8 cellular contexts compared by ENCODE assay signal in the genomic region with DNA sequence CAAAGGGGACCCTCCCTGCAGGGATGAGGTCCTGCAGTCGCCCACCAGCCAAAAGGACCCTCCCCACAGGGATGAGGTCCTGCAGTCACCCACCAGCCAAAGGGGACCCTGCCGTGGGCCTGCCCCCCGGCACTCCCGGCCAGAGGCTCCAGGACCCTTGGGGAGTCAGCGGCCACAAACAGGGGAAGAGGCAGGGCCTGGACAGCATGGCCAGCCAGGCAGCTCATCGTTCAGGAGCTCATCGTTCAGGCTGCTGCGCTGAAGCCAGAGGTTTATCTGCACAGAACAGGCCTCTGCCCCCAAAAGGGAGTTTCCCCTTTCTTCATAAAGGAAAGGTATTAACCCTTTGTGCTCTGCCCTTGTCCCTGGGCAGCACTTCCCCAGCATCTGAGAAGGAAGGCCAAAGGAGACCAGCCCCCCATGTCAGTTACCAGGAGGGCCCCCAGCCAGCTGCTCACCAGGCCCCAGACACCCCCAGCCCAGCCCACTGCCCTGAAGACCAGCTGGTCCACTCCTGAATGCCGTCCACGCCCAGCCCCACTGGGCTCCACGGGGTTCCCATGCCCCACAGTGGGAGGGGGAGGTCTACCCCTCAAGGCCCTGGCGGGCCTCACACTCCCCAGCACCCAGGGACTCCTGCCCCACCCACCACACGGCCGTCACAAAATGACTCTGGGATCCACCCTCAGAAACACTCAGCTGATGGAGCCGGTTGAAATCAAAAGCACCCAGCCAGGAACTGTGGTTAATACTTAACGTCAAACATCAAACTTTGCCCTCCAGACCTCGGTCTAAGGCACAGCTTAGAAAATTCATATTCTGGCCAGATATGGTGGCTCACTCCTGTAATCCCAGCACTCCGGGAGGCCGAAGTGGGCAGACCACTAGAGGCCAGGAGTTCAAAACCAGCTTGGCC. TPM values are rescaled to one million over a fixed set of nuclear protein-coding genes. Genes with fewer than 3 reads are reported as not detected.
A peak's percentile ranks its signal among the peaks of the same experiment; 100 is the strongest.
DNase-seq lines count a peak whose midpoint lies in the region; ATAC-seq and TF ChIP-seq lines count a peak whose summit lies in the region.

No MANE protein-coding gene starts in this region.

- H3K4me1 ChIP-seq in NT2/D1 (ENCODE audit: insufficient read depth, insufficient read length) = peaks cover 50% of the 10 kb centered on the region
- H3K4me1 ChIP-seq in neuronal stem cell (ENCODE audit: control insufficient read depth in 2 of 2, insufficient read depth in 1 of 2, low read depth in 1 of 2, low read length in 2 of 2) = peaks cover 16 to 42% of the 10 kb centered on the region in 2 donors

- H2AK5ac ChIP-seq in neuronal stem cell (ENCODE audit: low read depth, low read length) = no peak overlapping the region

- H3K36me3 ChIP-seq in NT2/D1 (ENCODE audit: insufficient read depth, insufficient read length, low read length) = peaks cover 10% of the 10 kb centered on the region
- peaks cover 2 to 13% of the 10 kb centered on the region in 2 donors for H3K36me3 ChIP-seq in neuronal stem cell (replicated peaks in 1 of 2; ENCODE audit: control insufficient read depth in 2 of 2, insufficient read depth in 2 of 2, low read length in 2 of 2)

- H2BK120ac ChIP-seq in neuronal stem cell (ENCODE audit: low read depth, low read length) = no peak overlapping the region

- ATAC-seq in GM21528 (IDR thresholded peaks at IDR 0.05; ENCODE audit: low FRiP score, unreplicated experiment) (peak; percentile 37), GM19035 (IDR thresholded peaks at IDR 0.05; ENCODE audit: unreplicated experiment) (no peak)

- peak overlapping the region; percentile 17 for H3K23ac ChIP-seq in neuronal stem cell (ENCODE audit: low read depth, low read length, poor library complexity)

- H2BK15ac ChIP-seq in neuronal stem cell (ENCODE audit: low read length) = no peak overlapping the region

- DNase-seq in NT2/D1 (ENCODE audit: low read depth, low spot score) = no peak
- DNase-seq in activated naive CD4-positive, alpha-beta T cell treated with anti-CD3 and anti-CD28 coated beads, Interleukin-2, amount 10 ng/mL, durations not matched to agents 7 days and 5 days = peak; percentile 86
- no peak for DNase-seq in neuronal stem cell (ENCODE audit: low spot score)
- DNase-seq in globus pallidus (ENCODE audit: low spot score) = no peak
- no peak for DNase-seq in NCI-H1436 (lab: John Stamatoyannopoulos, UW)
- no peak for DNase-seq in lower leg skin (ENCODE audit: low spot score in 2 of 2)

- no peak overlapping the region for H4K8ac ChIP-seq in neuronal stem cell (ENCODE audit: low read depth, low read length)

- no peak overlapping the region for H3K4ac ChIP-seq in neuronal stem cell (ENCODE audit: low read length)

- H3K4me3 Mint-ChIP-seq in activated naive CD4-positive, alpha-beta T cell treated with anti-CD3 and anti-CD28 coated beads, Interleukin-2, amount 10 ng/mL, durations not matched to agents 7 days and 5 days = peak overlapping the region; percentile 80

- H2AFZ ChIP-seq in neuronal stem cell (ENCODE audit: low read length) = no peak overlapping the region

- H3K18ac ChIP-seq in neuronal stem cell (ENCODE audit: low read length) = peak overlapping the region; percentile 65

- H3K9me3 ChIP-seq in NT2/D1 (ENCODE audit: insufficient read depth, low read length) (no peaks in the 10 kb centered on the region), neuronal stem cell (replicated peaks in 1 of 2; ENCODE audit: control insufficient read depth in 2 of 2, insufficient read depth in 1 of 2, low read depth in 1 of 2, low read length in 2 of 2) (no peaks in the 10 kb centered on the region)

- peaks cover 22% of the 10 kb centered on the region for H3K36me3 Mint-ChIP-seq in activated naive CD4-positive, alpha-beta T cell treated with anti-CD3 and anti-CD28 coated beads, Interleukin-2, amount 10 ng/mL, durations not matched to agents 7 days and 5 days

- H3K27me3 Mint-ChIP-seq in activated naive CD4-positive, alpha-beta T cell treated with anti-CD3 and anti-CD28 coated beads, Interleukin-2, amount 10 ng/mL, durations not matched to agents 7 days and 5 days = no peaks in the 10 kb centered on the region

- no peak for TF ChIP-seq CTCF in lower leg skin (IDR thresholded peaks at IDR 0.05)

- no peak overlapping the region for H3K4me2 ChIP-seq in neuronal stem cell (ENCODE audit: insufficient read depth, low read length, poor library complexity, severe bottlenecking)

- no peak overlapping the region for H4K91ac ChIP-seq in neuronal stem cell (ENCODE audit: low read depth, low read length, poor library complexity)

- H3K9me3 Mint-ChIP-seq in activated naive CD4-positive, alpha-beta T cell treated with anti-CD3 and anti-CD28 coated beads, Interleukin-2, amount 10 ng/mL, durations not matched to agents 7 days and 5 days = no peaks in the 10 kb centered on the region

- no peak overlapping the region for H3K14ac ChIP-seq in neuronal stem cell (ENCODE audit: low read length)

- H3K4me1 Mint-ChIP-seq in activated naive CD4-positive, alpha-beta T cell treated with anti-CD3 and anti-CD28 coated beads, Interleukin-2, amount 10 ng/mL, durations not matched to agents 7 days and 5 days = peaks cover 81% of the 10 kb centered on the region

- peak overlapping the region; percentile 10 for H3K9ac ChIP-seq in NT2/D1 (ENCODE audit: insufficient read length, low read depth)
- H3K9ac ChIP-seq in neuronal stem cell (ENCODE audit: low read depth, low read length, poor library complexity) = no peak overlapping the region

- H3K27ac ChIP-seq in neuronal stem cell (replicated peaks; ENCODE audit: low read length) = no peak overlapping the region

- peak overlapping the region; percentile 98 for H3K27ac Mint-ChIP-seq in activated naive CD4-positive, alpha-beta T cell treated with anti-CD3 and anti-CD28 coated beads, Interleukin-2, amount 10 ng/mL, durations not matched to agents 7 days and 5 days

- CTCF ChIA-PET in activated naive CD4-positive, alpha-beta T cell treated with anti-CD3 and anti-CD28 coated beads, Interleukin-2, amount 10 ng/mL, durations not matched to agents 7 days and 5 days (lab: Charles Lee) = interaction anchor here (1.0 kb wide), 1 partner anchor 35 kb away, joined by 3 read pairs; no protein-coding TSS in a partner anchor

- H2BK12ac ChIP-seq in neuronal stem cell (ENCODE audit: low read length) = no peak overlapping the region

- TF ChIP-seq POLR2A in lower leg skin (IDR thresholded peaks at IDR 0.05) = no peak

- peaks cover 29% of the 10 kb centered on the region for H3K79me1 ChIP-seq in neuronal stem cell (ENCODE audit: low read depth, low read length)

- H3K27me3 ChIP-seq in NT2/D1 (ENCODE audit: insufficient read depth, insufficient read length) (no peaks in the 10 kb centered on the region), neuronal stem cell (ENCODE audit: control insufficient read depth in 3 of 3, insufficient read depth in 3 of 3, low read depth in 1 of 3, low read length in 3 of 3) (no peaks in the 10 kb centered on the region)

- H2BK5ac ChIP-seq in neuronal stem cell (ENCODE audit: low read length) = no peak overlapping the region

- WGBS in neuronal stem cell (ENCODE audit: extremely low coverage in 2 of 2, insufficient read length in 2 of 2, insufficient replicate concordance in 1 of 2), 2 donors = no CpG with 5 or more reads among the region's 19 CpGs
- 49 to 53% methylated on average over 17 to 18 of the region's 19 CpGs for WGBS in lower leg skin, 2 donors

- H3K4me3 ChIP-seq in NT2/D1 (ENCODE audit: insufficient read length, low read depth) (no peak overlapping the region), neuronal stem cell (ENCODE audit: low read length in 2 of 2) (no peak overlapping the region), lower leg skin (ENCODE audit: low read depth, poor library complexity, severe bottlenecking) (no peak overlapping the region)

- intact Hi-C loops in lower leg skin (cut with DNase I; ENCODE audit: low total_unique reads) = no loop called here

RNA-seq across cellular contexts. Expression of a gene that starts 6.3 kb away (rescaled TPM):
- 25.7 TPM for polyA plus RNA-seq in neuronal stem cell (2013, experiment 1 of 2)
- polyA plus RNA-seq in neuronal stem cell (2013, experiment 2 of 2) = 25.0 TPM
- total RNA-seq in lower leg skin = 10 to 100 TPM; 10.6 to 32.2 (median 18.1) TPM
